ENCODE assay signal across 9 cellular contexts in the genomic region with DNA sequence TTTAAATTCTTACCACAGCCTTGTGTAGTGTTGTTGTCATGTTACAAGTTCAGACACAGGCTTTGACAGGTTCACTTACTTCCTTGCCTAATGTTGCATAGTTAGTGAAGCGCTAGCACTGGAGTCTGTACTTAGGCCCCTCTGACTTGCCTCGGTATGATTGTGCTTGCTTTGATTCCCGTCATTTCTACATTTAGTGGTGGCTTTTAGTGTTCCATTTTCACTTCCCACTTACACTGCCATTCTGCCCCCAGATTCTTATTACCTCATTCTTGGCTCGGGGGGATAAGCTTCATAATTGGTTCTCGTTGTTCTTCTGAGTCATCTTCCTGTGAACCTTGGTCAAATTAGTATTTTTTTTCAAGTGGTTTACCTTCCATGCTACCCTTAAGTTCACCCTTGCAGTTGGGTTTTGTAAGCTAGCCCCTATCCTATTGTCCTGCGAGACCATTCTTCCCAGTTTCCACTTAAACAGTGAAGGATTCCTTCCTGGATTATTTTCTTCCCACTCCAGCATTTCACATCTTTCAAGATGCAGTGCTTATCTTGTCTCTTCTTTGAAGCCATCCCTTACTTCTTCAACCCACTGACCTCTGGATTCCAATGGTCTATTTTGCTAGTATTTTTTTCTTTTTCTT.
DNase-seq lines count a peak whose midpoint lies in the region; ATAC-seq and TF ChIP-seq lines count a peak whose summit lies in the region.
"Had no signal": no experiment of that assay in that cellular context is flagged by ENCODE, and none has a peak within 500 bp of the region (broad histone marks: within the 10 kb centered on the region; RNA-seq: fewer than 3 reads in every experiment).

No MANE protein-coding gene starts in this region.

- POLR2A ChIA-PET in naive thymus-derived CD4-positive, alpha-beta T cell (lab: Charles Lee): interaction anchor here (0.6 kb wide), 1 partner anchor 143 kb away, joined by 3 read pairs; no protein-coding TSS in a partner anchor

- H3K36me3 ChIP-seq in naive thymus-derived CD4-positive, alpha-beta T cell (ENCODE audit: control insufficient read depth in 2 of 3, insufficient read depth in 3 of 3, low read length in 3 of 3): no peaks in the 10 kb centered on the region
- no peaks in the 10 kb centered on the region; the same call in 1 of the 2 replicates for H3K36me3 ChIP-seq in WERI-Rb-1

- H3K27ac ChIP-seq in naive thymus-derived CD4-positive, alpha-beta T cell (ENCODE audit: low read depth, low read length): no peak overlapping the region
- no peak overlapping the region for H3K27ac ChIP-seq in WERI-Rb-1
- H3K27ac ChIP-seq: parathyroid adenoma had no signal

- peak overlapping the region; percentile 69 for H3K4me3 Mint-ChIP-seq in activated T-helper 17 cell treated with anti-CD3 and anti-CD28 coated beads, Interleukin-2, amount 50 U/mL, for 72 hours
- peak overlapping the region in 4 of 10 donors; percentile 4 to 61 (median 6) for H3K4me3 Mint-ChIP-seq in naive thymus-derived CD4-positive, alpha-beta T cell

- H3K36me3 Mint-ChIP-seq in activated T-helper 17 cell treated with anti-CD3 and anti-CD28 coated beads, Interleukin-2, amount 50 U/mL, for 72 hours (ENCODE audit: low read depth): peaks cover 43% of the 10 kb centered on the region
- H3K36me3 Mint-ChIP-seq in naive thymus-derived CD4-positive, alpha-beta T cell: peaks cover 15 to 58% (median 37%) of the 10 kb centered on the region in 5 donors

- TF ChIP-seq CTCF in WERI-Rb-1 (IDR thresholded peaks at IDR 0.05; ENCODE audit: low read depth, low read length): no peak

- no peak overlapping the region for H3K4me3 ChIP-seq in naive thymus-derived CD4-positive, alpha-beta T cell (ENCODE audit: low read length)
- H3K4me3 ChIP-seq in WERI-Rb-1 (ENCODE audit: low read depth, low read length): no peak overlapping the region

- H3K27me3 ChIP-seq in naive thymus-derived CD4-positive, alpha-beta T cell (ENCODE audit: control insufficient read depth in 2 of 2, insufficient read depth in 2 of 2, low read length in 2 of 2): no peaks in the 10 kb centered on the region
- H3K27me3 ChIP-seq in WERI-Rb-1 (ENCODE audit: insufficient read depth, low read depth, severe bottlenecking): no peaks in the 10 kb centered on the region

- no peaks in the 10 kb centered on the region for H3K27me3 Mint-ChIP-seq in activated T-helper 17 cell treated with anti-CD3 and anti-CD28 coated beads, Interleukin-2, amount 50 U/mL, for 72 hours
- H3K27me3 Mint-ChIP-seq in naive thymus-derived CD4-positive, alpha-beta T cell: no peaks in the 10 kb centered on the region

- H3K9me3 ChIP-seq in naive thymus-derived CD4-positive, alpha-beta T cell (ENCODE audit: control insufficient read depth in 2 of 3, low read length in 3 of 3): no peaks in the 10 kb centered on the region
- no peaks in the 10 kb centered on the region for H3K9me3 ChIP-seq in WERI-Rb-1 (ENCODE audit: severe bottlenecking)

- H3K4me1 ChIP-seq in naive thymus-derived CD4-positive, alpha-beta T cell (ENCODE audit: control insufficient read depth in 2 of 2, insufficient read depth in 2 of 2, low read length in 2 of 2): peaks cover 0 to 5% of the 10 kb centered on the region in 2 donors
- H3K4me1 ChIP-seq: parathyroid adenoma had no signal

- intact Hi-C loops in naive thymus-derived CD4-positive, alpha-beta T cell (cut with micrococcal nuclease): no loop called here
- intact Hi-C loops in cardiac septum (cut with DNase I): no loop called here

- peaks cover 40% of the 10 kb centered on the region for H3K4me1 Mint-ChIP-seq in activated T-helper 17 cell treated with anti-CD3 and anti-CD28 coated beads, Interleukin-2, amount 50 U/mL, for 72 hours
- peaks cover 18 to 54% (median 43%) of the 10 kb centered on the region in 7 donors for H3K4me1 Mint-ChIP-seq in naive thymus-derived CD4-positive, alpha-beta T cell

- no peaks in the 10 kb centered on the region for H3K9me3 Mint-ChIP-seq in activated T-helper 17 cell treated with anti-CD3 and anti-CD28 coated beads, Interleukin-2, amount 50 U/mL, for 72 hours
- H3K9me3 Mint-ChIP-seq in naive thymus-derived CD4-positive, alpha-beta T cell: no peaks in the 10 kb centered on the region

- peak; percentile 62 for DNase-seq in HT1080 (ENCODE audit: low read depth)
- peak in 1 of 9 donors; percentile 27 for DNase-seq in naive thymus-derived CD4-positive, alpha-beta T cell
- DNase-seq in SHP77 (lab: John Stamatoyannopoulos, UW): no peak
- no peak for DNase-seq in WERI-Rb-1
- DNase-seq in cardiac septum (ENCODE audit: low spot score): no peak

- CTCF ChIA-PET in naive thymus-derived CD4-positive, alpha-beta T cell (lab: Charles Lee): no interaction called here

- H3K27ac Mint-ChIP-seq in activated T-helper 17 cell treated with anti-CD3 and anti-CD28 coated beads, Interleukin-2, amount 50 U/mL, for 72 hours: peak overlapping the region; percentile 86
- peak overlapping the region in 3 of 9 donors; percentile 0 to 59 (median 2) for H3K27ac Mint-ChIP-seq in naive thymus-derived CD4-positive, alpha-beta T cell

- ATAC-seq in GM18499 (IDR thresholded peaks at IDR 0.05; ENCODE audit: insufficient read depth, unreplicated experiment) (peak; percentile 90), GM21528 (IDR thresholded peaks at IDR 0.05; ENCODE audit: low FRiP score, unreplicated experiment) (peak; percentile 92)
- peak; percentile 96 for ATAC-seq in activated T-helper 17 cell treated with anti-CD3 and anti-CD28 coated beads, Interleukin-2, amount 50 U/mL, for 72 hours (replicated peaks)
- ATAC-seq in naive thymus-derived CD4-positive, alpha-beta T cell: peak; percentile 65
